In genomic region chr6:36196049-36196879, GRCh38 we compare ENCODE assay signal across 8 cellular contexts. TPM values are rescaled to one million over a fixed set of nuclear protein-coding genes. Genes with fewer than 3 reads are reported as not detected.
DNase-seq lines count a peak whose midpoint lies in the region; ATAC-seq lines count a peak whose summit lies in the region.

TSS of gene BRPF3 (plus strand) at chr6:36196744. CDS start at chr6:36200323, 3,579 bp downstream.

- peak within 1 kb of the TSS; percentile 92 for H3K27ac Mint-ChIP-seq in activated CD4-positive, alpha-beta T cell treated with anti-CD3 and anti-CD28 coated beads, Interleukin-2, amount 10 ng/mL, durations not matched to agents 24 days and 14 days

- peaks cover 20% of the 10 kb centered on the region for H3K36me3 Mint-ChIP-seq in activated CD4-positive, alpha-beta T cell treated with anti-CD3 and anti-CD28 coated beads, Interleukin-2, amount 10 ng/mL, durations not matched to agents 24 days and 14 days (ENCODE audit: low read depth)

- no peaks in the 10 kb centered on the region for H3K9me3 Mint-ChIP-seq in activated CD4-positive, alpha-beta T cell treated with anti-CD3 and anti-CD28 coated beads, Interleukin-2, amount 10 ng/mL, durations not matched to agents 24 days and 14 days

- ATAC-seq in GM18868 (IDR thresholded peaks at IDR 0.05; ENCODE audit: unreplicated experiment) = peak; percentile 56
- ATAC-seq in HG03175 (IDR thresholded peaks at IDR 0.05; ENCODE audit: unreplicated experiment) = peak; percentile 64
- ATAC-seq in left lobe of liver = peak; percentile 81

- in situ Hi-C loops in ACHN (cut with HindIII; ENCODE audit: low pct_ligation_motif_present, low pct_unique_long_range_greater_than_20kb, low sequenced_read_pairs) = no loop called here

- DNase-seq in ACHN (peak; percentile 63), NCI-H460 (ENCODE audit: extremely low read depth, low read depth) (peak; percentile 39), dedifferentiated amniotic fluid mesenchymal stem cell (ENCODE audit: extremely low spot score) (peak; percentile 34), left lobe of liver (ENCODE audit: low spot score) (peak; percentile 85)
- DNase-seq in activated CD4-positive, alpha-beta T cell treated with anti-CD3 and anti-CD28 coated beads, Interleukin-2, amount 10 ng/mL, durations not matched to agents 24 days and 14 days = peak; percentile 94
- peak; percentile 71 for DNase-seq in stimulated activated CD4-positive, alpha-beta T cell treated with anti-CD3 and anti-CD28 coated beads, Interleukin-1b, Interleukin-23, amount 100 ng/mL, for 48 hours

- H3K27me3 Mint-ChIP-seq in activated CD4-positive, alpha-beta T cell treated with anti-CD3 and anti-CD28 coated beads, Interleukin-2, amount 10 ng/mL, durations not matched to agents 24 days and 14 days = peaks cover 7% of the 10 kb centered on the region

- H3K4me3 Mint-ChIP-seq in activated CD4-positive, alpha-beta T cell treated with anti-CD3 and anti-CD28 coated beads, Interleukin-2, amount 10 ng/mL, durations not matched to agents 24 days and 14 days = peak within 1 kb of the TSS; percentile 95

- peaks cover 26% of the 10 kb centered on the region for H3K4me1 Mint-ChIP-seq in activated CD4-positive, alpha-beta T cell treated with anti-CD3 and anti-CD28 coated beads, Interleukin-2, amount 10 ng/mL, durations not matched to agents 24 days and 14 days

- intact Hi-C loops in activated CD4-positive, alpha-beta T cell treated with anti-CD3 and anti-CD28 coated beads, Interleukin-2, amount 10 ng/mL, durations not matched to agents 24 days and 14 days (cut with micrococcal nuclease) = loop anchor here (1.0 kb wide), 2 partner anchors 65 to 73 kb away; no protein-coding TSS in a partner anchor

RNA-seq across cellular contexts. Expression of gene BRPF3, which starts in this region (rescaled TPM):
- 5.0 and 5.9 TPM in 2 replicates for total RNA-seq in NCI-H460 (2014; rRNA removed; shearing (Covaris generic))
- 3.8 and 4.8 TPM in 2 replicates for polyA plus RNA-seq in NCI-H460 (2014; cell fraction: nucleus; rRNA removed)
- total RNA-seq in activated CD4-positive, alpha-beta T cell treated with anti-CD3 and anti-CD28 coated beads, Interleukin-2, amount 10 ng/mL, durations not matched to agents 24 days and 14 days = 20.7 and 24.5 TPM in 2 replicates
- total RNA-seq in left lobe of liver = 18.4 TPM

Comparison
In these comparisons a context has a peak if more than half of its experiments do, and no peak if none do; other contexts are left out.
1. Peak in every context shown above with its lines: DNase-seq and ATAC-seq.
2. DNase-seq: peak in every context shown above with its lines; median percentile 94 in activated CD4-positive, alpha-beta T cell treated with anti-CD3 and anti-CD28 coated beads, Interleukin-2, amount 10 ng/mL, durations not matched to agents 24 days and 14 days; 85 in left lobe of liver; 71 in stimulated activated CD4-positive, alpha-beta T cell treated with anti-CD3 and anti-CD28 coated beads, Interleukin-1b, Interleukin-23, amount 100 ng/mL, for 48 hours; 63 in ACHN; 39 in NCI-H460; 34 in dedifferentiated amniotic fluid mesenchymal stem cell.